In the genomic region with DNA sequence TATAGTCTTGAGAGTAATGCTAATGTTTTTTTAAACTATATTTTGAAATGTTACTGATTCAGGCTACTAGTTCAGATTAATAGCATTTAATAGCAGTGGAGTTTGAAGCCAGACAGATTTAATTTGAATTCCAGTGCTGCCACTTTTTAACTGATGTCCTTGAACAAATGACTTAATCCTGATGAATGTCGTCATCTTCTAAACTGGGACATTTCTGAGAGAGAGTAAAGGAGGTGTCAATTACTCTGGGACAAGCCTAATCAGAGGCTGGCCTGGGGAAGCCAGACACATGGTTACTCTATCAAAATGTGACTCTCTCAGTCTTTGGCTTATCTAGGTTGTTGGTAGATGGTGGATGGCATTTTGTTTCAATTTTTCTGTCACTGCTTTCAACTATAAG, we compare ENCODE assay signal across 1 cellular context.
TF ChIP-seq lines count a peak whose summit lies in the region.

No MANE protein-coding gene starts in this region.

TF ChIP-seq in HCT116, 20 proteins besides CTCF, POLR2A, EP300 and RAD21 (continued from another document):
- TF ChIP-seq, protein P1, sequence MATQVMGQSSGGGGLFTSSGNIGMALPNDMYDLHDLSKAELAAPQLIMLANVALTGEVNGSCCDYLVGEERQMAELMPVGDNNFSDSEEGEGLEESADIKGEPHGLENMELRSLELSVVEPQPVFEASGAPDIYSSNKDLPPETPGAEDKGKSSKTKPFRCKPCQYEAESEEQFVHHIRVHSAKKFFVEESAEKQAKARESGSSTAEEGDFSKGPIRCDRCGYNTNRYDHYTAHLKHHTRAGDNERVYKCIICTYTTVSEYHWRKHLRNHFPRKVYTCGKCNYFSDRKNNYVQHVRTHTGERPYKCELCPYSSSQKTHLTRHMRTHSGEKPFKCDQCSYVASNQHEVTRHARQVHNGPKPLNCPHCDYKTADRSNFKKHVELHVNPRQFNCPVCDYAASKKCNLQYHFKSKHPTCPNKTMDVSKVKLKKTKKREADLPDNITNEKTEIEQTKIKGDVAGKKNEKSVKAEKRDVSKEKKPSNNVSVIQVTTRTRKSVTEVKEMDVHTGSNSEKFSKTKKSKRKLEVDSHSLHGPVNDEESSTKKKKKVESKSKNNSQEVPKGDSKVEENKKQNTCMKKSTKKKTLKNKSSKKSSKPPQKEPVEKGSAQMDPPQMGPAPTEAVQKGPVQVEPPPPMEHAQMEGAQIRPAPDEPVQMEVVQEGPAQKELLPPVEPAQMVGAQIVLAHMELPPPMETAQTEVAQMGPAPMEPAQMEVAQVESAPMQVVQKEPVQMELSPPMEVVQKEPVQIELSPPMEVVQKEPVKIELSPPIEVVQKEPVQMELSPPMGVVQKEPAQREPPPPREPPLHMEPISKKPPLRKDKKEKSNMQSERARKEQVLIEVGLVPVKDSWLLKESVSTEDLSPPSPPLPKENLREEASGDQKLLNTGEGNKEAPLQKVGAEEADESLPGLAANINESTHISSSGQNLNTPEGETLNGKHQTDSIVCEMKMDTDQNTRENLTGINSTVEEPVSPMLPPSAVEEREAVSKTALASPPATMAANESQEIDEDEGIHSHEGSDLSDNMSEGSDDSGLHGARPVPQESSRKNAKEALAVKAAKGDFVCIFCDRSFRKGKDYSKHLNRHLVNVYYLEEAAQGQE (IDR thresholded peaks at IDR 0.05; ENCODE audit: low read depth) = no peak
- no peak for TF ChIP-seq TCF7L2 (IDR thresholded peaks at IDR 0.05; ENCODE audit: borderline replicate concordance, extremely low read depth, insufficient read depth, insufficient read length)
- TF ChIP-seq, protein P2, sequence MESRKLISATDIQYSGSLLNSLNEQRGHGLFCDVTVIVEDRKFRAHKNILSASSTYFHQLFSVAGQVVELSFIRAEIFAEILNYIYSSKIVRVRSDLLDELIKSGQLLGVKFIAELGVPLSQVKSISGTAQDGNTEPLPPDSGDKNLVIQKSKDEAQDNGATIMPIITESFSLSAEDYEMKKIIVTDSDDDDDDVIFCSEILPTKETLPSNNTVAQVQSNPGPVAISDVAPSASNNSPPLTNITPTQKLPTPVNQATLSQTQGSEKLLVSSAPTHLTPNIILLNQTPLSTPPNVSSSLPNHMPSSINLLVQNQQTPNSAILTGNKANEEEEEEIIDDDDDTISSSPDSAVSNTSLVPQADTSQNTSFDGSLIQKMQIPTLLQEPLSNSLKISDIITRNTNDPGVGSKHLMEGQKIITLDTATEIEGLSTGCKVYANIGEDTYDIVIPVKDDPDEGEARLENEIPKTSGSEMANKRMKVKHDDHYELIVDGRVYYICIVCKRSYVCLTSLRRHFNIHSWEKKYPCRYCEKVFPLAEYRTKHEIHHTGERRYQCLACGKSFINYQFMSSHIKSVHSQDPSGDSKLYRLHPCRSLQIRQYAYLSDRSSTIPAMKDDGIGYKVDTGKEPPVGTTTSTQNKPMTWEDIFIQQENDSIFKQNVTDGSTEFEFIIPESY (IDR thresholded peaks at IDR 0.05; ENCODE audit: extremely low read depth, insufficient replicate concordance, low read length) = no peak
- no peak for TF ChIP-seq CBX3 (IDR thresholded peaks at IDR 0.05; ENCODE audit: low read depth)
- no peak for TF ChIP-seq EGR1 (IDR thresholded peaks at IDR 0.05; ENCODE audit: low read depth)
- TF ChIP-seq YY1 (IDR thresholded peaks at IDR 0.05; ENCODE audit: extremely low read depth, insufficient replicate concordance, low read depth, low read length) = no peak
- no peak for TF ChIP-seq POLR2AphosphoS5 (IDR thresholded peaks at IDR 0.05; ENCODE audit: low read depth, low read length)
- no peak for TF ChIP-seq ELF1 (IDR thresholded peaks at IDR 0.05; ENCODE audit: borderline replicate concordance, low read depth)
